Comparison of ENCODE assay signal across 23 cellular contexts in genomic region chr10:13719411-13719810, GRCh38.
DNase-seq lines count a peak whose midpoint lies in the region; ATAC-seq, FAIRE-seq and TF ChIP-seq lines count a peak whose summit lies in the region.
"Had no signal": no experiment of that assay in that cellular context is flagged by ENCODE, and none has a peak within 500 bp of the region (broad histone marks: within the 10 kb centered on the region; RNA-seq: fewer than 3 reads in every experiment).

No MANE protein-coding gene starts in this region.

- H4K20me1 ChIP-seq in HepG2 (ENCODE audit: insufficient read depth, low read length), result no peaks in the 10 kb centered on the region
- H4K20me1 ChIP-seq in osteoblast (ENCODE audit: insufficient read depth, low read length), result no peaks in the 10 kb centered on the region

- DNase-seq in HepG2 (ENCODE audit: low spot score), result no peak
- no peak for DNase-seq in Right ventricle myocardium superior
- DNase-seq in osteoblast (ENCODE audit: insufficient read length, low spot score, missing footprints), result peak; percentile 75
- no peak for DNase-seq in upper lobe of right lung
- DNase-seq in activated CD4-positive, alpha-beta memory T cell treated with anti-CD3 and anti-CD28 coated beads for 36 hours, result no peak
- no peak for DNase-seq in Ammon's horn (ENCODE audit: low spot score)
- no peak for DNase-seq in DMS53 treated with DMSO at 0.1 percent for 48 hours (lab: John Stamatoyannopoulos, UW; ENCODE audit: unreplicated experiment)
- DNase-seq: activated CD8-positive, alpha-beta T cell treated with anti-CD3 and anti-CD28 coated beads for 36 hours; activated T-cell treated with anti-CD3 and anti-CD28 coated beads, Interleukin-2, amount 50 U/mL, for 4 hours; CD4-positive, alpha-beta memory T cell; DMS79; effector CD4-positive, alpha-beta T cell; MG63; NCI-H187 treated with DMSO at 0.1 percent for 48 hours; NCI-H510A; SHP77 treated with DMSO at 0.1 percent for 48 hours had no signal

- no peak for TF ChIP-seq POLR2A in HepG2 (IDR thresholded peaks at IDR 0.05; ENCODE audit: insufficient read depth in 1 of 2, low read depth in 2 of 2, low read length in 2 of 2)

- H3K9me3 Mint-ChIP-seq in activated CD4-positive, alpha-beta memory T cell treated with anti-CD3 and anti-CD28 coated beads for 36 hours, result no peaks in the 10 kb centered on the region

- H3K4me3 ChIP-seq in liver (ENCODE audit: low read depth in 1 of 3, low read length in 3 of 3) (no peak overlapping the region), HepG2 (replicated peaks in 1 of 3; ENCODE audit: insufficient read depth in 1 of 3, low read depth in 2 of 3, low read length in 3 of 3) (no peak overlapping the region), osteoblast (ENCODE audit: insufficient read depth, low read length) (no peak overlapping the region), upper lobe of right lung (no peak overlapping the region)
- H3K4me3 ChIP-seq: MG63 had no signal

- H3K4me3 Mint-ChIP-seq in activated CD4-positive, alpha-beta memory T cell treated with anti-CD3 and anti-CD28 coated beads for 36 hours, result no peak overlapping the region
- H3K4me3 Mint-ChIP-seq: activated CD8-positive, alpha-beta T cell treated with anti-CD3 and anti-CD28 coated beads for 36 hours; activated T-cell treated with anti-CD3 and anti-CD28 coated beads, Interleukin-2, amount 50 U/mL, for 4 hours; WTC11 had no signal

- H3K4me1 ChIP-seq in liver (ENCODE audit: control insufficient read depth in 4 of 4, insufficient read depth in 4 of 4, low read length in 3 of 4), result peaks cover 0 to 19% (median 14%) of the 10 kb centered on the region in 4 donors
- peaks cover 32% of the 10 kb centered on the region for H3K4me1 ChIP-seq in HepG2 (ENCODE audit: insufficient read depth, low read length)
- peaks cover 46% of the 10 kb centered on the region for H3K4me1 ChIP-seq in osteoblast (ENCODE audit: insufficient read depth, low read length)
- H3K4me1 ChIP-seq in upper lobe of right lung, result peaks cover 30% of the 10 kb centered on the region

- 81% methylated on average over 5 of the region's 5 CpGs for WGBS in liver
- WGBS in HepG2 (ENCODE audit: low lambda C conversion rate), result 59% methylated on average over 5 of the region's 5 CpGs

- no peaks in the 10 kb centered on the region for H3K9me3 ChIP-seq in liver (ENCODE audit: control insufficient read depth in 4 of 4, low read length in 3 of 4)
- H3K9me3 ChIP-seq in HepG2 (ENCODE audit: low read length), result no peaks in the 10 kb centered on the region
- H3K9me3 ChIP-seq in osteoblast (ENCODE audit: low read depth, low read length), result peaks cover 2% of the 10 kb centered on the region
- H3K9me3 ChIP-seq in upper lobe of right lung, result no peaks in the 10 kb centered on the region
- H3K9me3 ChIP-seq: MG63 had no signal

- H3K27me3 Mint-ChIP-seq in activated CD4-positive, alpha-beta memory T cell treated with anti-CD3 and anti-CD28 coated beads for 36 hours, result no peaks in the 10 kb centered on the region

- H3K9ac ChIP-seq in liver (ENCODE audit: low read depth in 1 of 2, low read length in 2 of 2) (no peak overlapping the region), HepG2 (ENCODE audit: insufficient read depth, low read depth, low read length) (no peak overlapping the region)

- peaks cover 15% of the 10 kb centered on the region for H3K4me1 Mint-ChIP-seq in activated CD4-positive, alpha-beta memory T cell treated with anti-CD3 and anti-CD28 coated beads for 36 hours (ENCODE audit: low read depth)

- POLR2A ChIA-PET in HepG2 (lab: Yijun Ruan, JAX), result no interaction called here
- POLR2A ChIA-PET in activated CD4-positive, alpha-beta memory T cell treated with anti-CD3 and anti-CD28 coated beads for 36 hours (lab: Charles Lee), result no interaction called here

- no peak overlapping the region for H3K4me2 ChIP-seq in HepG2 (ENCODE audit: low read depth, low read length)
- no peak overlapping the region for H3K4me2 ChIP-seq in osteoblast (ENCODE audit: insufficient read depth, low read length)

- CTCF ChIA-PET in HepG2 (lab: Yijun Ruan, JAX; ENCODE audit: low intra/inter-chr PET ratio, low total read pairs), result no interaction called here
- CTCF ChIA-PET in activated CD4-positive, alpha-beta memory T cell treated with anti-CD3 and anti-CD28 coated beads for 36 hours (lab: Charles Lee), result no interaction called here

- H3K27ac ChIP-seq in liver (ENCODE audit: low read depth in 1 of 2, low read length in 2 of 2) (peak overlapping the region in 1 of 2 donors; percentile 1), HepG2 (ENCODE audit: extremely low read length, insufficient read depth, low read length) (no peak overlapping the region), osteoblast (ENCODE audit: low read depth, low read length) (no peak overlapping the region), upper lobe of right lung (no peak overlapping the region)

- TF ChIP-seq EP300 in HepG2 (IDR thresholded peaks at IDR 0.05; ENCODE audit: low read depth in 2 of 2, low read length in 2 of 2) (no peak), HepG2 (CRISPR knock-in tag; IDR thresholded peaks at IDR 0.05; ENCODE audit: borderline replicate concordance) (no peak)

- no peaks in the 10 kb centered on the region for H3K27me3 ChIP-seq in liver (ENCODE audit: control insufficient read depth in 4 of 4, insufficient read depth in 4 of 4, low read length in 3 of 4)
- H3K27me3 ChIP-seq in HepG2 (ENCODE audit: control insufficient read depth in 1 of 2, insufficient read depth in 2 of 2, low read length in 2 of 2), result peaks cover 2 to 15% of the 10 kb centered on the region in 2 experiments; a peak in 2 of 5 replicates
- H3K27me3 ChIP-seq in osteoblast (ENCODE audit: insufficient read depth, low read length), result no peaks in the 10 kb centered on the region
- H3K27me3 ChIP-seq in upper lobe of right lung, result no peaks in the 10 kb centered on the region
- H3K27me3 ChIP-seq: MG63 had no signal

- FAIRE-seq in HepG2 (lab: Jason Lieb, UNC), result no peak
- FAIRE-seq: A204.1, bronchial epithelial cell, GM19239, urothelium cell line had no signal

- BruUV-seq in HepG2 (replicated peaks; lab: Mats Ljungman, UMichigan), result no TSS peak

- no peak overlapping the region for H2AFZ ChIP-seq in HepG2 (ENCODE audit: low read length)
- H2AFZ ChIP-seq in osteoblast (ENCODE audit: low read length), result no peak overlapping the region

- H3K27ac Mint-ChIP-seq in activated CD4-positive, alpha-beta memory T cell treated with anti-CD3 and anti-CD28 coated beads for 36 hours, result no peak overlapping the region
- H3K27ac Mint-ChIP-seq: activated CD8-positive, alpha-beta T cell treated with anti-CD3 and anti-CD28 coated beads for 36 hours; activated naive CD8-positive, alpha-beta T cell had no signal

- no peaks in the 10 kb centered on the region for H3K36me3 Mint-ChIP-seq in activated CD4-positive, alpha-beta memory T cell treated with anti-CD3 and anti-CD28 coated beads for 36 hours
- H3K36me3 Mint-ChIP-seq: WTC11 had no signal

- TF ChIP-seq RAD21 in liver (IDR thresholded peaks at IDR 0.05), result no peak
- TF ChIP-seq RAD21 in HepG2 (CRISPR knock-in tag; IDR thresholded peaks at IDR 0.05), result no peak

- in situ Hi-C loops in HepG2 (cut with HindIII; ENCODE audit: extremely low pct_ligation_motif_present, low pct_unique_long_range_greater_than_20kb), result no loop called here

- H3K79me2 ChIP-seq in HepG2 (ENCODE audit: insufficient read depth, low read length), result no peaks in the 10 kb centered on the region
- no peaks in the 10 kb centered on the region for H3K79me2 ChIP-seq in osteoblast (ENCODE audit: insufficient read depth, low read length)

- H3K36me3 ChIP-seq in liver (ENCODE audit: control insufficient read depth in 4 of 4, insufficient read depth in 3 of 4, low read depth in 1 of 4, low read length in 3 of 4), result no peaks in the 10 kb centered on the region
- no peaks in the 10 kb centered on the region for H3K36me3 ChIP-seq in HepG2 (replicated peaks in 1 of 2; ENCODE audit: control insufficient read depth in 1 of 2, insufficient read depth in 2 of 2, low read length in 2 of 2)
- peaks cover 2% of the 10 kb centered on the region for H3K36me3 ChIP-seq in osteoblast (ENCODE audit: insufficient read depth, low read length)
- H3K36me3 ChIP-seq in upper lobe of right lung, result no peaks in the 10 kb centered on the region
- H3K36me3 ChIP-seq: MG63 had no signal

- TF ChIP-seq CTCF in liver (IDR thresholded peaks at IDR 0.05; ENCODE audit: low read depth, low read length, missing input control) (no peak), HepG2 (CRISPR knock-in tag; IDR thresholded peaks at IDR 0.05) (no peak), osteoblast (IDR thresholded peaks at IDR 0.05; ENCODE audit: extremely low read depth, low read depth, low read length) (no peak), upper lobe of right lung (IDR thresholded peaks at IDR 0.05) (no peak)

- intact Hi-C loops in HepG2 (cut with micrococcal nuclease; ENCODE audit: unreplicated experiment) (no loop called here), Right ventricle myocardium superior (cut with DNase I) (loop anchor here (10.0 kb wide), 1 partner anchor 55 kb away; no protein-coding TSS in a partner anchor), upper lobe of right lung (cut with DNase I) (no loop called here)
- intact Hi-C loops in activated CD4-positive, alpha-beta memory T cell treated with anti-CD3 and anti-CD28 coated beads for 36 hours (cut with micrococcal nuclease), result no loop called here

- ATAC-seq in HepG2, result no peak
- peak; percentile 24 for ATAC-seq in Right ventricle myocardium superior (ENCODE audit: poor library complexity)
- peak; percentile 5 for ATAC-seq in upper lobe of right lung
- ATAC-seq: activated CD8-positive, alpha-beta T cell treated with anti-CD3 and anti-CD28 coated beads for 36 hours; activated T-cell treated with anti-CD3 and anti-CD28 coated beads, Interleukin-2, amount 50 U/mL, for 4 hours; WTC11 had no signal

TF ChIP-seq in liver, 16 proteins besides CTCF, POLR2A, EP300 and RAD21:
- TF ChIP-seq NR2F2 (IDR thresholded peaks at IDR 0.05) (no peak), MAX (IDR thresholded peaks at IDR 0.05) (peak; percentile 12)
TF ChIP-seq in liver: peak in this region for 1.

TF ChIP-seq in HepG2, 621 proteins besides CTCF, POLR2A, EP300 and RAD21 (continues in another document):
- TF ChIP-seq TMF1 (CRISPR knock-in tag; IDR thresholded peaks at IDR 0.05; ENCODE audit: low read depth) (no peak), ZNF605 (CRISPR knock-in tag; IDR thresholded peaks at IDR 0.05) (no peak), ZNF674 (CRISPR knock-in tag; IDR thresholded peaks at IDR 0.05; ENCODE audit: low read depth) (no peak), ZNF335 (CRISPR knock-in tag; IDR thresholded peaks at IDR 0.05) (no peak), ZNF670 (CRISPR knock-in tag; IDR thresholded peaks at IDR 0.05; ENCODE audit: borderline replicate concordance) (no peak)
